27 cellular contexts compared by ENCODE assay signal in the genomic region with DNA sequence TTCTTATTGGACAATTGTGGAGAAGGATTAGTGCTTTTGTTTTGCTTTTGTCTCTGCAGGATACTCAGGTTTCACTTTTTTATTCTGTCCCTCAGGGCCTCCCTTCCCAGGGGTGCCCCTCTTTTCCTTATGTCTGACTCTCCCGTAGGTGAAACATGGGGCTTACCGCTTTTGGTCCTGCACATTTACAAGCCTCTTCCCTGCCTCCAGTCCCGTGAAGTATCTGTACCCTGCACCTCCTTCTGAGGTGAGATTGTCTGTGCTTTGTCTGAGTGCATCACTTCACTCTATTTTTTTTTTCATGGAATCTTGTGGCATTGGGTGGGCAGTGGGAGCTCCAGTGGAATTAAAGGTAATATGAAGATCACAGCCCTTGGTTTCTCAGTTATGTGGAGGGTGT.
"Had no signal": no experiment of that assay in that cellular context is flagged by ENCODE, and none has a peak within 500 bp of the region (broad histone marks: within the 10 kb centered on the region; RNA-seq: fewer than 3 reads in every experiment).

No MANE protein-coding gene starts in this region.

- H3K36me3 ChIP-seq: heart right ventricle, left lung, pancreas, prostate gland, sigmoid colon, spleen, thyroid gland, transverse colon, upper lobe of left lung had no signal

- H3K36me3 Mint-ChIP-seq: mesothelial cell of epicardium; naive B cell; natural killer cell treated with Interleukin-12 subunit alpha and Interleukin-12 subunit beta and Interleukin-15 and Interleukin-18, amount 100 ng/mL, for 72 hours; stimulated activated memory B cell treated with anti-CD40 and anti-IgM and Interleukin-4, amounts not matched to agents 10 μg/mL and 1 μg/mL and 100 μg/mL, for 72 hours had no signal

- DNase-seq: heart right ventricle; kidney; left colon; left lung; mesendoderm; naive B cell; pancreas; posterior cingulate gyrus; retina; right cardiac atrium; sigmoid colon; small intestine; spleen; stimulated activated CD4-positive, alpha-beta T cell treated with anti-CD3 and anti-CD28 coated beads, Interleukin-4, amount 100 ng/mL, for 4 hours; stimulated activated CD8-positive, alpha-beta memory T cell treated with anti-CD3 and anti-CD28 coated beads, Interleukin-4, amount 100 ng/mL, for 48 hours; stimulated activated naive CD4-positive, alpha-beta T cell treated with Interleukin-2 at 50 U/mL for 16 hours; stimulated activated naive CD8-positive, alpha-beta T cell treated with anti-CD3 and anti-CD28 coated beads, Interleukin-15, amount 100 ng/mL, for 72 hours; testis; thyroid gland; transverse colon; upper lobe of left lung had no signal

- H3K27me3 Mint-ChIP-seq: naive B cell; natural killer cell treated with Interleukin-12 subunit alpha and Interleukin-12 subunit beta and Interleukin-15 and Interleukin-18, amount 100 ng/mL, for 72 hours; stimulated activated memory B cell treated with anti-CD40 and anti-IgM and Interleukin-4, amounts not matched to agents 10 μg/mL and 1 μg/mL and 100 μg/mL, for 72 hours; stimulated activated naive CD8-positive, alpha-beta T cell treated with anti-CD3 and anti-CD28 coated beads, Interleukin-15, amount 100 ng/mL, for 72 hours had no signal

- H3K27me3 ChIP-seq: hepatocyte, spleen, testis, thyroid gland, transverse colon, upper lobe of left lung had no signal

- H3K4me3 Mint-ChIP-seq: mesothelial cell of epicardium; naive B cell; natural killer cell treated with Interleukin-12 subunit alpha and Interleukin-12 subunit beta and Interleukin-15 and Interleukin-18, amount 100 ng/mL, for 72 hours; stimulated activated memory B cell treated with anti-CD40 and anti-IgM and Interleukin-4, amounts not matched to agents 10 μg/mL and 1 μg/mL and 100 μg/mL, for 72 hours; stimulated activated naive CD8-positive, alpha-beta T cell treated with anti-CD3 and anti-CD28 coated beads, Interleukin-15, amount 100 ng/mL, for 72 hours had no signal

- ATAC-seq: heart right ventricle; left colon; left lung; natural killer cell treated with Interleukin-12 subunit alpha and Interleukin-12 subunit beta and Interleukin-15 and Interleukin-18, amount 100 ng/mL, for 72 hours; pancreas; right cardiac atrium; stimulated activated memory B cell treated with anti-CD40 and anti-IgM and Interleukin-4, amounts not matched to agents 10 μg/mL and 1 μg/mL and 100 μg/mL, for 72 hours; stimulated activated naive CD8-positive, alpha-beta T cell treated with anti-CD3 and anti-CD28 coated beads, Interleukin-15, amount 100 ng/mL, for 72 hours had no signal

- H3K9me3 ChIP-seq: pancreas, prostate gland, testis, thyroid gland had no signal

- H3K4me3 ChIP-seq: heart right ventricle, hepatocyte, left lung, lung, pancreas, prostate gland, sigmoid colon, spleen, testis, thyroid gland, transverse colon, upper lobe of left lung had no signal

- H3K27ac ChIP-seq: heart right ventricle, hepatocyte, left lung, pancreas, prostate gland, sigmoid colon, spleen, testis, thyroid gland, transverse colon, upper lobe of left lung had no signal

- H3K4me1 ChIP-seq: heart right ventricle, left lung, pancreas, prostate gland, sigmoid colon, spleen, thyroid gland, transverse colon, upper lobe of left lung had no signal

- H3K4me1 Mint-ChIP-seq: mesothelial cell of epicardium; naive B cell; stimulated activated memory B cell treated with anti-CD40 and anti-IgM and Interleukin-4, amounts not matched to agents 10 μg/mL and 1 μg/mL and 100 μg/mL, for 72 hours; stimulated activated naive CD8-positive, alpha-beta T cell treated with anti-CD3 and anti-CD28 coated beads, Interleukin-15, amount 100 ng/mL, for 72 hours had no signal

- H3K27ac Mint-ChIP-seq: mesothelial cell of epicardium; naive B cell; natural killer cell treated with Interleukin-12 subunit alpha and Interleukin-12 subunit beta and Interleukin-15 and Interleukin-18, amount 100 ng/mL, for 72 hours; stimulated activated memory B cell treated with anti-CD40 and anti-IgM and Interleukin-4, amounts not matched to agents 10 μg/mL and 1 μg/mL and 100 μg/mL, for 72 hours; stimulated activated naive CD8-positive, alpha-beta T cell treated with anti-CD3 and anti-CD28 coated beads, Interleukin-15, amount 100 ng/mL, for 72 hours had no signal

- H3K9me3 Mint-ChIP-seq: mesothelial cell of epicardium; natural killer cell treated with Interleukin-12 subunit alpha and Interleukin-12 subunit beta and Interleukin-15 and Interleukin-18, amount 100 ng/mL, for 72 hours; stimulated activated memory B cell treated with anti-CD40 and anti-IgM and Interleukin-4, amounts not matched to agents 10 μg/mL and 1 μg/mL and 100 μg/mL, for 72 hours; stimulated activated naive CD8-positive, alpha-beta T cell treated with anti-CD3 and anti-CD28 coated beads, Interleukin-15, amount 100 ng/mL, for 72 hours had no signal
